Comparison of ENCODE assay signal across 1 cellular context in genomic region chr17:43813386-43813785, GRCh38.
TF ChIP-seq lines count a peak whose summit lies in the region.

No MANE protein-coding gene starts in this region.

TF ChIP-seq in H1, 55 proteins besides CTCF, POLR2A, EP300 and RAD21:
- TF ChIP-seq CHD7 (IDR thresholded peaks at IDR 0.05; ENCODE audit: insufficient replicate concordance, low read length) = no peak
- TF ChIP-seq CHD2 (IDR thresholded peaks at IDR 0.05; ENCODE audit: low read length) = no peak
- TF ChIP-seq NRF1 (IDR thresholded peaks at IDR 0.05; ENCODE audit: low read depth, low read length) = no peak
- no peak for TF ChIP-seq ZNF274 (IDR thresholded peaks at IDR 0.05; ENCODE audit: borderline replicate concordance, extremely low read depth, low read length)
- no peak for TF ChIP-seq EZH2 (IDR thresholded peaks at IDR 0.05; ENCODE audit: low read depth, low read length, severe bottlenecking)
- TF ChIP-seq EGR1 (IDR thresholded peaks at IDR 0.05; ENCODE audit: borderline replicate concordance, low read depth, low read length) = no peak
- no peak for TF ChIP-seq SIN3A (conservative IDR thresholded peaks at IDR 0.05 in 1 of 2, IDR thresholded peaks at IDR 0.05 in 1 of 2; ENCODE audit: low read depth in 1 of 2, low read length in 2 of 2)
- TF ChIP-seq USF2 (IDR thresholded peaks at IDR 0.05; ENCODE audit: low read length) = no peak
- no peak for TF ChIP-seq KDM5A (IDR thresholded peaks at IDR 0.05; ENCODE audit: low read length)
- TF ChIP-seq KDM4A (IDR thresholded peaks at IDR 0.05; ENCODE audit: low read depth, low read length, severe bottlenecking) = no peak
- no peak for TF ChIP-seq KDM1A (IDR thresholded peaks at IDR 0.05; ENCODE audit: borderline replicate concordance, low read length)
- TF ChIP-seq TAF7 (optimal IDR thresholded peaks at IDR 0.05; ENCODE audit: borderline replicate concordance, low read depth, low read length) = no peak
- no peak for TF ChIP-seq CTBP2 (IDR thresholded peaks at IDR 0.05; ENCODE audit: borderline replicate concordance, insufficient read depth, insufficient read length, low read length)
- TF ChIP-seq CBX8 (IDR thresholded peaks at IDR 0.05; ENCODE audit: borderline replicate concordance, low read depth, low read length) = no peak
- TF ChIP-seq ASH2L (IDR thresholded peaks at IDR 0.05; ENCODE audit: low read length) = no peak
- TF ChIP-seq BCL11A (IDR thresholded peaks at IDR 0.05; ENCODE audit: low read depth in 2 of 2, low read length in 2 of 2) = no peak
- no peak for TF ChIP-seq RXRA (IDR thresholded peaks at IDR 0.05; ENCODE audit: insufficient read depth, low read depth, low read length)
